In the genomic region with DNA sequence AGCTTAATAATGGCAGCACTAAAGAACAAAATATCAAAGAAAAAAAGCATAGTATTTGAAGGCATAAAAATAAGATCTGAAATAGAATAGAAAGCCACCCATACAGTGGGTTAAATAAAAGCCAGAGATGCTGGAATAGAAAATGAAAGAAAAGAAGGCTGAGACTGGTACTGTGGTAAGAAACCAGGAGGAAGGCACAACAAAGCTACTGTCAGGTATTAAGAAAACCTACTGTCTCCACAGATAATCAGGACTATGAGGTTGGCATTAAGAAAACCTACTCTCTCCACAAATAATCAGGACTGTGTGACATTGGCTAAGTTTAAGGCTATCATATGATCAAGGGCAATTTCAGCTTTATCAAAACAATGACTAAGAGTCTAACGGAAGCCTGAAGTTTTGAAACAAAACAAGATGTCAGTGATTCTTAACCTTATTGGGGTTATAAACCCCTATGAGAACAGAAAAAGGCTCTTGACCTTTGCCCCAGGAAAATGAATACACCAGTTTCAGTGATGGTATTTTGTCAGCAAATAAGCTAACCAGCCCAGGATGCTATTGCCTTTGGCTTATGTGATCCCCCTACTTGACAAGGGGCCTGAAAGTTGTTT, we compare ENCODE assay signal across 10 cellular contexts. TPM values are rescaled to one million over a fixed set of nuclear protein-coding genes. Genes with fewer than 3 reads are reported as not detected.
DNase-seq lines count a peak whose midpoint lies in the region; ATAC-seq, FAIRE-seq and TF ChIP-seq lines count a peak whose summit lies in the region.
"Had no signal": no experiment of that assay in that cellular context is flagged by ENCODE, and none has a peak within 500 bp of the region (broad histone marks: within the 10 kb centered on the region; RNA-seq: fewer than 3 reads in every experiment).

No MANE protein-coding gene starts in this region.

- intact Hi-C loops in stomach (cut with DNase I; ENCODE audit: low total_unique reads), result no loop called here

- no peak for TF ChIP-seq POLR2A in stomach (IDR thresholded peaks at IDR 0.05)

- H3K4me3 ChIP-seq in GM08714 (ENCODE audit: low read length) (peak overlapping the region; percentile 58; the same call in 1 of the 2 replicates), fibroblast of mammary gland (ENCODE audit: control insufficient read depth, low read depth, low read length) (no peak overlapping the region), stomach (no peak overlapping the region)

- H3K27me3 ChIP-seq in stomach, result no peaks in the 10 kb centered on the region

- no peaks in the 10 kb centered on the region for H3K4me1 ChIP-seq in stomach

- peak; percentile 45 for ATAC-seq in GM21515 (IDR thresholded peaks at IDR 0.05; ENCODE audit: unreplicated experiment)
- ATAC-seq in HG03520 (IDR thresholded peaks at IDR 0.05; ENCODE audit: unreplicated experiment), result peak; percentile 43

- no peak for TF ChIP-seq EP300 in stomach (IDR thresholded peaks at IDR 0.05)

- H3K27ac ChIP-seq in stomach, result no peak overlapping the region

- FAIRE-seq in D721Med (lab: Jason Lieb, UNC), result no peak

- TF ChIP-seq CTCF in fibroblast of mammary gland (conservative IDR thresholded peaks at IDR 0.05; ENCODE audit: control insufficient read depth, insufficient read depth, low read depth, low read length) (no peak), D721Med (IDR thresholded peaks at IDR 0.05; ENCODE audit: insufficient read depth, missing control alignments) (no peak), stomach (IDR thresholded peaks at IDR 0.05) (no peak)

- 44 to 60% (median 55%) methylated on average over 1 of the region's 1 CpG for WGBS in stomach, 5 donors

- no peaks in the 10 kb centered on the region for H3K36me3 ChIP-seq in stomach

- DNase-seq in fibroblast of mammary gland (ENCODE audit: low read depth), result peak; percentile 40
- no peak for DNase-seq in HuH-7.5 (ENCODE audit: low spot score)
- no peak for DNase-seq in NCI-H146 (lab: John Stamatoyannopoulos, UW)
- DNase-seq in D721Med (ENCODE audit: insufficient read length, low spot score), result no peak
- no peak for DNase-seq in stomach
- DNase-seq: activated CD4-positive, alpha-beta T cell treated with anti-CD3 and anti-CD28 coated beads for 1 hour; effector CD4-positive, alpha-beta T cell had no signal

- no peaks in the 10 kb centered on the region for H3K9me3 ChIP-seq in stomach

RNA-seq across cellular contexts. Expression of a gene that starts 24.4 kb away (rescaled TPM):
- 10 to 100 TPM in 1 of 5 donors, 1 to 10 TPM in 2, not detected in 2; 1.7 to 27.2 (median 2.2) TPM for total RNA-seq in stomach
- 1 to 10 TPM in 2 of 3 donors, under 1 TPM in 1; 0.50 to 2.0 (median 1.7) TPM for polyA plus RNA-seq in stomach
